Comparison of ENCODE assay signal across 15 cellular contexts in genomic region chr13:71312923-71313322, GRCh38.
DNase-seq lines count a peak whose midpoint lies in the region; ATAC-seq, FAIRE-seq and TF ChIP-seq lines count a peak whose summit lies in the region.
"Had no signal": no experiment of that assay in that cellular context is flagged by ENCODE, and none has a peak within 500 bp of the region (broad histone marks: within the 10 kb centered on the region; RNA-seq: fewer than 3 reads in every experiment).

No MANE protein-coding gene starts in this region.

- no peaks in the 10 kb centered on the region for H3K79me1 ChIP-seq in neuronal stem cell (ENCODE audit: low read depth, low read length)

- FAIRE-seq in GM12891 (lab: Jason Lieb, UNC) = peak; percentile 28
- FAIRE-seq: H1, HTR-8/SVneo had no signal

- no peak overlapping the region for H4K8ac ChIP-seq in neuronal stem cell (ENCODE audit: low read depth, low read length)

- H3K36me3 ChIP-seq in neuronal stem cell (replicated peaks in 1 of 2; ENCODE audit: control insufficient read depth in 2 of 2, insufficient read depth in 2 of 2, low read length in 2 of 2) = no peaks in the 10 kb centered on the region
- H3K36me3 ChIP-seq: HAP-1 had no signal

- H3K4me2 ChIP-seq in neuronal stem cell (ENCODE audit: insufficient read depth, low read length, poor library complexity, severe bottlenecking) = no peak overlapping the region

- CTCF ChIA-PET in Calu3 (lab: Charles Lee) = no interaction called here

- H3K4me3 Mint-ChIP-seq in Calu3 (ENCODE audit: low read depth, unreplicated experiment) = no peak overlapping the region
- H3K4me3 Mint-ChIP-seq: B cell; CD14-positive monocyte; CD8-positive, alpha-beta T cell had no signal

- H3K9me3 Mint-ChIP-seq in Calu3 (ENCODE audit: low read depth, unreplicated experiment) = no peaks in the 10 kb centered on the region
- H3K9me3 Mint-ChIP-seq: CD14-positive monocyte; CD8-positive, alpha-beta T cell had no signal

- H2BK12ac ChIP-seq in neuronal stem cell (ENCODE audit: low read length) = no peak overlapping the region

- H2BK120ac ChIP-seq in neuronal stem cell (ENCODE audit: low read depth, low read length) = no peak overlapping the region

- H4K91ac ChIP-seq in neuronal stem cell (ENCODE audit: low read depth, low read length, poor library complexity) = no peak overlapping the region

- peaks cover 7% of the 10 kb centered on the region for H3K4me1 Mint-ChIP-seq in Calu3 (ENCODE audit: low read depth, unreplicated experiment)
- H3K4me1 Mint-ChIP-seq: B cell had no signal

- no peak overlapping the region for H2AFZ ChIP-seq in neuronal stem cell (ENCODE audit: low read length)

- no peak overlapping the region for H3K23ac ChIP-seq in neuronal stem cell (ENCODE audit: low read depth, low read length, poor library complexity)

- H2AK5ac ChIP-seq in neuronal stem cell (ENCODE audit: low read depth, low read length) = no peak overlapping the region

- no TSS peak for BruUV-seq in Calu3 (replicated peaks; lab: Mats Ljungman, UMichigan)

- H3K4me3 ChIP-seq in neuronal stem cell (ENCODE audit: low read length in 2 of 2) = no peak overlapping the region
- H3K4me3 ChIP-seq: HAP-1 had no signal

- H3K27me3 Mint-ChIP-seq in Calu3 (ENCODE audit: unreplicated experiment) = no peaks in the 10 kb centered on the region
- H3K27me3 Mint-ChIP-seq: B cell had no signal

- H3K9me3 ChIP-seq in neuronal stem cell (replicated peaks in 1 of 2; ENCODE audit: control insufficient read depth in 2 of 2, insufficient read depth in 1 of 2, low read depth in 1 of 2, low read length in 2 of 2) = no peaks in the 10 kb centered on the region
- H3K9me3 ChIP-seq: HAP-1 had no signal

- H3K4me1 ChIP-seq in neuronal stem cell (ENCODE audit: control insufficient read depth in 2 of 2, insufficient read depth in 1 of 2, low read depth in 1 of 2, low read length in 2 of 2) = peaks cover 0 to 2% of the 10 kb centered on the region in 2 donors

- no peak overlapping the region for H3K27ac ChIP-seq in neuronal stem cell (replicated peaks; ENCODE audit: low read length)

- H3K9ac ChIP-seq in neuronal stem cell (ENCODE audit: low read depth, low read length, poor library complexity) = no peak overlapping the region

- no peak overlapping the region for H3K14ac ChIP-seq in neuronal stem cell (ENCODE audit: low read length)

- no peak for TF ChIP-seq CTCF in Calu3 (IDR thresholded peaks at IDR 0.05; ENCODE audit: unreplicated experiment)

- no peak overlapping the region for H2BK5ac ChIP-seq in neuronal stem cell (ENCODE audit: low read length)

- ATAC-seq in GM19397 (IDR thresholded peaks at IDR 0.05; ENCODE audit: unreplicated experiment) = peak; percentile 48
- ATAC-seq in HG03045 (IDR thresholded peaks at IDR 0.05; ENCODE audit: unreplicated experiment) = peak; percentile 49
- ATAC-seq in HG03159 (IDR thresholded peaks at IDR 0.05; ENCODE audit: unreplicated experiment) = no peak
- no peak for ATAC-seq in GM21423 (IDR thresholded peaks at IDR 0.05; ENCODE audit: unreplicated experiment)
- ATAC-seq: CD8-positive, alpha-beta T cell had no signal

- no peaks in the 10 kb centered on the region for H3K36me3 Mint-ChIP-seq in Calu3 (ENCODE audit: insufficient read depth, unreplicated experiment)
- H3K36me3 Mint-ChIP-seq: CD14-positive monocyte; CD8-positive, alpha-beta T cell had no signal

- no peak for TF ChIP-seq POLR2A in GM12891 (IDR thresholded peaks at IDR 0.05; ENCODE audit: low read depth, low read length)

- H3K18ac ChIP-seq in neuronal stem cell (ENCODE audit: low read length) = no peak overlapping the region

- H3K27me3 ChIP-seq in neuronal stem cell (ENCODE audit: control insufficient read depth in 3 of 3, insufficient read depth in 3 of 3, low read depth in 1 of 3, low read length in 3 of 3) = no peaks in the 10 kb centered on the region

- no peak overlapping the region for H2BK15ac ChIP-seq in neuronal stem cell (ENCODE audit: low read length)

- H3K4ac ChIP-seq in neuronal stem cell (ENCODE audit: low read length) = no peak overlapping the region

- no peak overlapping the region for H3K27ac Mint-ChIP-seq in Calu3 (ENCODE audit: unreplicated experiment)
- H3K27ac Mint-ChIP-seq: B cell; CD14-positive monocyte; CD8-positive, alpha-beta T cell had no signal

- intact Hi-C loops in Calu3 (cut with micrococcal nuclease; ENCODE audit: unreplicated experiment) = no loop called here

- DNase-seq in GM12891 (ENCODE audit: insufficient read length, low spot score) (no peak), neuronal stem cell (ENCODE audit: low spot score) (no peak), Calu3 (no peak)
- DNase-seq: CD8-positive, alpha-beta T cell; COR-L47; GF-D8 had no signal

TF ChIP-seq in GM12891, 5 proteins besides CTCF, POLR2A, EP300 and RAD21:
- no peak for TF ChIP-seq POU2F2 (IDR thresholded peaks at IDR 0.05; ENCODE audit: low read depth, low read length)
- TF ChIP-seq TAF1 (IDR thresholded peaks at IDR 0.05; ENCODE audit: low read depth, low read length) = no peak
- no peak for TF ChIP-seq PAX5 (IDR thresholded peaks at IDR 0.05; ENCODE audit: insufficient read depth, low read length, severe bottlenecking)
- TF ChIP-seq POLR2AphosphoS5 (IDR thresholded peaks at IDR 0.05; ENCODE audit: low read depth, low read length) = no peak
- no peak for TF ChIP-seq SPI1 (IDR thresholded peaks at IDR 0.05; ENCODE audit: low read depth, low read length)

Comparison
In these comparisons a context has a peak if more than half of its experiments do, and no peak if none do; other contexts are left out.
1. ATAC-seq: peak in GM19397 (single experiment) and HG03045 (single experiment); none in HG03159 (single experiment) and GM21423 (single experiment).